7 cellular contexts compared by ENCODE assay signal in the genomic region with DNA sequence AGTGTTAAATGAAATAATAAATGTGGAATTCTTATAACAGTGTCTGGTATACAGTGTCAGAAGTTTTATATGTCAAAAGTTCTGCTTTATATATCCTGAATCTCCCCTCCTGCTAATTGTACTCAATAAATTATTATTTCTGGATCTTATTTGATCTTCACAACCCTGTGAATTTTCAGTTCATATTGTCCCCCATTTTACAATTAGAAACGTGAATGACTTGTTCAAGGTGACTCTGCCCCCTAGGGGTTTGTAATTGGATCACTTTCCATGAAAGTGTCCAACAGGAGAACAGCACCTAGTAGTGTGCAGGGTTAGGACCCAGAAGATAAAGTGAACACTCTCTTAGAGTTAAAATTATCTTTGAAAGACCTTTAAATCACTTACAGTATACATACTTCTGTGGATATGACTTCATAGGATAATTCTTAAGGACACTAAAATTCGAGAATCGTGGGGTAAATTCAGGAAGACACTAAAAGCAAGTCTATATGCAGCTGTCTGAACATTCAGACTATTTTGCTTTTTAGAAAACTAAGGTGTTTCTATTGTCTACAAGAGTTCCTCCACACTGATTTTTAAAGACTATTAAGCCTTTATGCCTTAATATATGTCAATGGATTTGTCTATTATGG. TPM values are rescaled to one million over a fixed set of nuclear protein-coding genes. Genes with fewer than 3 reads are reported as not detected.
DNase-seq lines count a peak whose midpoint lies in the region; ATAC-seq and TF ChIP-seq lines count a peak whose summit lies in the region.

No MANE protein-coding gene starts in this region.

- H3K9me3 Mint-ChIP-seq in memory B cell = no peaks in the 10 kb centered on the region

- no peak overlapping the region for H3K4me3 Mint-ChIP-seq in memory B cell

- peaks cover 18% of the 10 kb centered on the region for H3K27me3 Mint-ChIP-seq in memory B cell

- ATAC-seq in memory B cell (ENCODE audit: low read depth) (peak; percentile 24), HG02763 (IDR thresholded peaks at IDR 0.05; ENCODE audit: unreplicated experiment) (no peak), HG03460 (IDR thresholded peaks at IDR 0.05; ENCODE audit: unreplicated experiment) (no peak)

- H3K4me3 ChIP-seq in Jurkat, Clone E6-1 (ENCODE audit: low read length) = no peak overlapping the region

- no peaks in the 10 kb centered on the region for H3K36me3 Mint-ChIP-seq in memory B cell

- H3K27ac Mint-ChIP-seq in memory B cell = no peak overlapping the region

- no peaks in the 10 kb centered on the region for H3K4me1 Mint-ChIP-seq in memory B cell

- DNase-seq in Daoy (ENCODE audit: low read depth) (peak; percentile 37), memory B cell (ENCODE audit: low spot score in 2 of 2) (no peak), iPS-NIHi7 (ENCODE audit: extremely low spot score) (no peak)
- DNase-seq in Jurkat, Clone E6-1 (ENCODE audit: low read depth, low spot score) = peak; percentile 32

- no peak overlapping the region for H3K27ac ChIP-seq in VCaP

- TF ChIP-seq CTCF in VCaP (conservative IDR thresholded peaks at IDR 0.05) = peak; percentile 72

RNA-seq across cellular contexts. Expression of a gene that starts 4.5 kb away (rescaled TPM):
- 17.8 and 23.9 TPM in 2 replicates for total RNA-seq in Daoy (2014; rRNA removed; shearing (Covaris generic))
- 1.4 TPM for polyA plus RNA-seq in Jurkat, Clone E6-1 (2012; ENCODE audit: insufficient read depth, insufficient read length)

Comparison
In these comparisons a context has a peak if more than half of its experiments do, and no peak if none do; other contexts are left out.
1. DNase-seq: peak in Daoy (single experiment) and Jurkat, Clone E6-1 (single experiment); none in memory B cell (0 of 2) and iPS-NIHi7 (single experiment).